In genomic region chr4:26050671-26051070, GRCh38 we compare ENCODE assay signal across 12 cellular contexts.
DNase-seq lines count a peak whose midpoint lies in the region; ATAC-seq and TF ChIP-seq lines count a peak whose summit lies in the region.
"Had no signal": no experiment of that assay in that cellular context is flagged by ENCODE, and none has a peak within 500 bp of the region (broad histone marks: within the 10 kb centered on the region; RNA-seq: fewer than 3 reads in every experiment).

No MANE protein-coding gene starts in this region.

- CTCF ChIA-PET in mammary epithelial cell (lab: Charles Lee; ENCODE audit: low non-redundant PET) = no interaction called here

- H3K4me3 Mint-ChIP-seq in T-helper 17 cell = no peak overlapping the region

- H3K9me3 ChIP-seq in breast epithelium = no peaks in the 10 kb centered on the region
- no peaks in the 10 kb centered on the region for H3K9me3 ChIP-seq in mammary epithelial cell (replicated peaks; ENCODE audit: insufficient read depth, low read length)
- H3K9me3 ChIP-seq in T-helper 17 cell (ENCODE audit: control insufficient read depth, low read length, poor library complexity, severe bottlenecking) = no peaks in the 10 kb centered on the region
- no peaks in the 10 kb centered on the region for H3K9me3 ChIP-seq in muscle layer of duodenum (ENCODE audit: control insufficient read depth in 1 of 2, low read length in 2 of 2)
- no peaks in the 10 kb centered on the region for H3K9me3 ChIP-seq in uterus

- no peak for DNase-seq in breast epithelium (ENCODE audit: low spot score in 2 of 2)
- DNase-seq in mammary epithelial cell = no peak
- DNase-seq in T-helper 17 cell = no peak
- DNase-seq in uterus = no peak
- no peak for DNase-seq in AG20443 (ENCODE audit: low spot score)
- no peak for DNase-seq in islet precursor cell
- no peak for DNase-seq in HPDE6-E6E7 (ENCODE audit: extremely low spot score)
- DNase-seq: GM23248, NCI-H1436 treated with DMSO at 0.1 percent for 48 hours, NCI-H2081 treated with DMSO at 0.1 percent for 48 hours had no signal

- peak overlapping the region; percentile 43 for H3K27ac Mint-ChIP-seq in T-helper 17 cell

- dilution Hi-C loops in mammary epithelial cell (cut with HindIII; ENCODE audit: low sequenced_read_pairs) = no loop called here

- TF ChIP-seq CTCF in breast epithelium (IDR thresholded peaks at IDR 0.05) (no peak), mammary epithelial cell (conservative IDR thresholded peaks at IDR 0.05 in 1 of 2, IDR thresholded peaks at IDR 0.05 in 1 of 2; ENCODE audit: extremely low read depth in 1 of 2, insufficient read depth in 1 of 2, low read depth in 1 of 2, low read length in 2 of 2) (no peak), uterus (IDR thresholded peaks at IDR 0.05) (no peak)

- no peak for ATAC-seq in T-helper 17 cell

- peaks cover 9% of the 10 kb centered on the region for H3K36me3 Mint-ChIP-seq in T-helper 17 cell (ENCODE audit: low read depth)

- no TSS peak for BruUV-seq in mammary epithelial cell (replicated peaks; lab: Mats Ljungman, UMichigan)

- TF ChIP-seq POLR2A in breast epithelium (IDR thresholded peaks at IDR 0.05) (no peak), uterus (IDR thresholded peaks at IDR 0.05) (no peak)

- H3K79me2 ChIP-seq in mammary epithelial cell (ENCODE audit: insufficient read depth, low read length) = no peaks in the 10 kb centered on the region

- H3K4me2 ChIP-seq in mammary epithelial cell (ENCODE audit: insufficient read depth, low read depth, low read length) = no peak overlapping the region

- H4K20me1 ChIP-seq in mammary epithelial cell (ENCODE audit: insufficient read depth, low read length) = no peaks in the 10 kb centered on the region

- H3K27me3 Mint-ChIP-seq in T-helper 17 cell = peaks cover 22% of the 10 kb centered on the region

- H3K9ac ChIP-seq in mammary epithelial cell (ENCODE audit: insufficient read depth, low read length) = no peak overlapping the region
- H3K9ac ChIP-seq: GM23248 had no signal

- H2AFZ ChIP-seq in mammary epithelial cell (ENCODE audit: low read depth, low read length) = no peak overlapping the region
- H2AFZ ChIP-seq: GM23248 had no signal

- H3K4me1 Mint-ChIP-seq in T-helper 17 cell = peaks cover 2% of the 10 kb centered on the region

- H3K27me3 ChIP-seq in breast epithelium = no peaks in the 10 kb centered on the region
- no peaks in the 10 kb centered on the region for H3K27me3 ChIP-seq in mammary epithelial cell (ENCODE audit: insufficient read depth, low read length)
- H3K27me3 ChIP-seq in muscle layer of duodenum (ENCODE audit: low read depth, low read length) = no peaks in the 10 kb centered on the region
- H3K27me3 ChIP-seq in uterus = no peaks in the 10 kb centered on the region

- 84% methylated on average over 4 of the region's 5 CpGs for WGBS in mammary epithelial cell (ENCODE audit: low coverage, missing lambda C conversion rate)

- intact Hi-C loops in breast epithelium (cut with DNase I; ENCODE audit: low total_unique reads) = no loop called here
- intact Hi-C loops in mammary epithelial cell (cut with micrococcal nuclease) = no loop called here
- intact Hi-C loops in uterus (cut with DNase I; ENCODE audit: low total_unique reads) = no loop called here

- H3K36me3 ChIP-seq in breast epithelium (no peaks in the 10 kb centered on the region), mammary epithelial cell (ENCODE audit: insufficient read depth, low read length) (no peaks in the 10 kb centered on the region), muscle layer of duodenum (ENCODE audit: control insufficient read depth in 1 of 2, insufficient read depth in 2 of 2, low read length in 2 of 2) (no peaks in the 10 kb centered on the region), uterus (no peaks in the 10 kb centered on the region)

- H3K27ac ChIP-seq in breast epithelium (peak overlapping the region; percentile 82 to 96), mammary epithelial cell (ENCODE audit: insufficient read depth, low read depth, low read length) (no peak overlapping the region), muscle layer of duodenum (ENCODE audit: low read length) (peak overlapping the region; percentile 87), uterus (peak overlapping the region; percentile 95 to 97)
- H3K27ac ChIP-seq: GM23248 had no signal

- peaks cover 0 to 10% of the 10 kb centered on the region in 2 donors for H3K4me1 ChIP-seq in breast epithelium
- no peaks in the 10 kb centered on the region for H3K4me1 ChIP-seq in mammary epithelial cell (ENCODE audit: insufficient read depth, low read length)
- peaks cover 16 to 17% of the 10 kb centered on the region in 2 donors for H3K4me1 ChIP-seq in muscle layer of duodenum (ENCODE audit: control insufficient read depth in 1 of 2, insufficient read depth in 2 of 2, low read length in 2 of 2)
- peaks cover 17 to 19% of the 10 kb centered on the region in 2 donors for H3K4me1 ChIP-seq in uterus

- H3K4me3 ChIP-seq in breast epithelium = no peak overlapping the region
- no peak overlapping the region for H3K4me3 ChIP-seq in mammary epithelial cell (replicated peaks in 1 of 3; ENCODE audit: insufficient read depth in 1 of 3, low read depth in 2 of 3, low read length in 3 of 3)
- H3K4me3 ChIP-seq in muscle layer of duodenum (ENCODE audit: low read depth in 1 of 2, low read length in 2 of 2) = no peak overlapping the region
- no peak overlapping the region for H3K4me3 ChIP-seq in uterus
- H3K4me3 ChIP-seq: GM12878, GM23248 had no signal

- in situ Hi-C loops in mammary epithelial cell (cut with MboI; ENCODE audit: low sequenced_read_pairs in 2 of 2) = no loop called here
